ENCODE assay signal across 22 cellular contexts in the genomic region with DNA sequence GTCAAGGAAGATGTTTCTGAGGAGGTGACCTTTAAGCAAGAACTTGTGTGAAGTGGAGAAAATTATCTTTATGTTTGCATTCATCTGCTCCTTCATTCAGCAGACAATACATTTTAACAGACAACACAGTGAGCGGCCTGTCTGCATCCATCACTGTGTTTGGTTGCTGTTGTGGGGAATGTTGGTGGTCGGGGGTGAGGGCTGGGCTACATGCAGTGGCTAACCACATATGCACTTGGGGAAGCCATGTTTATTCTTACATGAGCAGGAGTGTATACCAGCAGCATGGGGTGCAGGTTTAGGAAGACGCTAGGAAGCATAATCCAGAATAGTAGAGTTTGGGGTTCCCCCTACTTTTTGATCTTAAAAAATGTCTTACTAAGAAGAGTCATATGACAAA.
DNase-seq lines count a peak whose midpoint lies in the region; ATAC-seq and TF ChIP-seq lines count a peak whose summit lies in the region.
"Had no signal": no experiment of that assay in that cellular context is flagged by ENCODE, and none has a peak within 500 bp of the region (broad histone marks: within the 10 kb centered on the region; RNA-seq: fewer than 3 reads in every experiment).

No MANE protein-coding gene starts in this region.

- no peaks in the 10 kb centered on the region for H3K27me3 Mint-ChIP-seq in activated T-helper 17 cell treated with anti-CD3 and anti-CD28 coated beads, Interleukin-2, amount 50 U/mL, for 72 hours
- no peaks in the 10 kb centered on the region for H3K27me3 Mint-ChIP-seq in natural killer cell (ENCODE audit: low read depth in 2 of 2)

- peak overlapping the region; percentile 11 for H3K27ac Mint-ChIP-seq in activated T-helper 17 cell treated with anti-CD3 and anti-CD28 coated beads, Interleukin-2, amount 50 U/mL, for 72 hours
- H3K27ac Mint-ChIP-seq in natural killer cell = peak overlapping the region in 1 of 2 donors; percentile 62
- H3K27ac Mint-ChIP-seq: T-helper 2 cell treated with Interferon-gamma antibody and Interleukin-4, amounts not matched to agents 5 μg/mL and 100 μg/mL, for 36 hours had no signal

- peak; percentile 65 for ATAC-seq in activated T-helper 17 cell treated with anti-CD3 and anti-CD28 coated beads, Interleukin-2, amount 50 U/mL, for 72 hours (replicated peaks)
- ATAC-seq in natural killer cell = peak in 2 of 3 donors; percentile 29 to 77
- ATAC-seq in HG02588 (IDR thresholded peaks at IDR 0.05; ENCODE audit: unreplicated experiment) = no peak
- ATAC-seq: HepG2, left cardiac atrium, upper lobe of right lung had no signal

- H3K9me3 Mint-ChIP-seq in activated T-helper 17 cell treated with anti-CD3 and anti-CD28 coated beads, Interleukin-2, amount 50 U/mL, for 72 hours = no peaks in the 10 kb centered on the region
- no peaks in the 10 kb centered on the region for H3K9me3 Mint-ChIP-seq in natural killer cell
- H3K9me3 Mint-ChIP-seq: T-helper 2 cell treated with Interferon-gamma antibody and Interleukin-4, amounts not matched to agents 5 μg/mL and 100 μg/mL, for 36 hours had no signal

- DNase-seq in NCI-H82 (lab: John Stamatoyannopoulos, UW) = peak; percentile 31
- no peak for DNase-seq in NCI-H82 treated with DMSO at 0.1 percent for 48 hours (lab: John Stamatoyannopoulos, UW; ENCODE audit: unreplicated experiment)
- DNase-seq in CMK (ENCODE audit: low read depth) = peak; percentile 37
- DNase-seq in natural killer cell = no peak
- no peak for DNase-seq in GDM1 (lab: John Stamatoyannopoulos, UW)
- no peak for DNase-seq in GM20000 (ENCODE audit: low spot score)
- DNase-seq: activated naive CD4-positive, alpha-beta T cell; activated T-cell treated with anti-CD3 and anti-CD28 coated beads, Interleukin-2, amount 50 U/mL, for 1 hour; anterior cingulate cortex; esophagus squamous epithelium; foreskin melanocyte; GM23248; left cardiac atrium; mammary epithelial cell; NCI-H446 treated with DMSO at 0.1 percent for 48 hours; upper lobe of right lung had no signal

- H3K36me3 Mint-ChIP-seq in activated T-helper 17 cell treated with anti-CD3 and anti-CD28 coated beads, Interleukin-2, amount 50 U/mL, for 72 hours (ENCODE audit: low read depth) = peaks cover 52% of the 10 kb centered on the region
- H3K36me3 Mint-ChIP-seq in natural killer cell = peaks cover 14% of the 10 kb centered on the region

- peak overlapping the region; percentile 37 for H3K4me3 Mint-ChIP-seq in activated T-helper 17 cell treated with anti-CD3 and anti-CD28 coated beads, Interleukin-2, amount 50 U/mL, for 72 hours
- H3K4me3 Mint-ChIP-seq in natural killer cell = peak overlapping the region; percentile 40
- H3K4me3 Mint-ChIP-seq: CD14-positive monocyte; neural crest cell; T-helper 2 cell treated with Interferon-gamma antibody and Interleukin-4, amounts not matched to agents 5 μg/mL and 100 μg/mL, for 36 hours had no signal

- intact Hi-C loops in natural killer cell (cut with micrococcal nuclease) = no loop called here

- peaks cover 19% of the 10 kb centered on the region for H3K4me1 Mint-ChIP-seq in activated T-helper 17 cell treated with anti-CD3 and anti-CD28 coated beads, Interleukin-2, amount 50 U/mL, for 72 hours
- H3K4me1 Mint-ChIP-seq in natural killer cell = peaks cover 17 to 35% of the 10 kb centered on the region in 2 donors

- TF ChIP-seq CTCF in natural killer cell (IDR thresholded peaks at IDR 0.05) = no peak
- TF ChIP-seq CTCF in GM20000 (IDR thresholded peaks at IDR 0.05; ENCODE audit: extremely low read depth, missing control alignments) = no peak

Comparison
In these comparisons a context has a peak if more than half of its experiments do, and no peak if none do; other contexts are left out.
1. DNase-seq: peak in NCI-H82 (single experiment) and CMK (single experiment); none in NCI-H82 treated with DMSO at 0.1 percent for 48 hours (single experiment), natural killer cell (single experiment), GDM1 (single experiment) and GM20000 (single experiment).